Comparison of ENCODE assay signal across 2 cellular contexts in the genomic region with DNA sequence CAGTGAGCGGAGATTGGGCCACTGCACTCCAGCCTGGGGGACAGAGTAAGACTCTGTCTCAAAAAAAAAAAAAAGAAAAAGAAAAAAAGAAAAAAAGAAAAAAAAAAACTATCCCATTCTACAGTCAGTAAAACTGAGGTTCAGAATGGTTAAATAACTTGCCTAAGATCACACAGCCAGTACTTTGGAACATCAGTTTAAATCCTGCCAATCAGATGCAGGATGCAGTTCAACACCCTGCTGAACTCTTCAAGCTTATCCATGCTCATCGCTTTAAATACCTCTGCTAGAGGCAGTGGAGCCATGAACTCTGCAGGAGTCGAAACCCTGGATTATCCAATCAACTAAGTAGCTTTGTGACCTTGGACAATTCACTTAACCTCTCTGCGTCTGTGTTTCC.
TF ChIP-seq lines count a peak whose summit lies in the region.

No MANE protein-coding gene starts in this region.

TF ChIP-seq in HepG2, 621 proteins besides CTCF, POLR2A, EP300 and RAD21:
- TF ChIP-seq ZNF629 (CRISPR knock-in tag; conservative IDR thresholded peaks at IDR 0.05) = 0 out of 2 replicates have a peak, but pooled peaks have one; percentile 19
- TF ChIP-seq, protein P1, sequence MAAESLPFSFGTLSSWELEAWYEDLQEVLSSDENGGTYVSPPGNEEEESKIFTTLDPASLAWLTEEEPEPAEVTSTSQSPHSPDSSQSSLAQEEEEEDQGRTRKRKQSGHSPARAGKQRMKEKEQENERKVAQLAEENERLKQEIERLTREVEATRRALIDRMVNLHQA (CRISPR knock-in tag; IDR thresholded peaks at IDR 0.05) = no peak
- no peak for TF ChIP-seq DNMT1 (CRISPR knock-in tag; IDR thresholded peaks at IDR 0.05)

TF ChIP-seq in IMR-90, 13 proteins besides CTCF, POLR2A, EP300 and RAD21:
- TF ChIP-seq MAZ (IDR thresholded peaks at IDR 0.05; ENCODE audit: borderline replicate concordance, low read depth, low read length) (no peak), NFE2L2 (IDR thresholded peaks at IDR 0.05; ENCODE audit: low read depth, low read length) (no peak), SMC3 (IDR thresholded peaks at IDR 0.05; ENCODE audit: low read depth, low read length) (no peak), RFX5 (IDR thresholded peaks at IDR 0.05; ENCODE audit: low read depth, low read length) (no peak)
- TF ChIP-seq, protein P2, sequence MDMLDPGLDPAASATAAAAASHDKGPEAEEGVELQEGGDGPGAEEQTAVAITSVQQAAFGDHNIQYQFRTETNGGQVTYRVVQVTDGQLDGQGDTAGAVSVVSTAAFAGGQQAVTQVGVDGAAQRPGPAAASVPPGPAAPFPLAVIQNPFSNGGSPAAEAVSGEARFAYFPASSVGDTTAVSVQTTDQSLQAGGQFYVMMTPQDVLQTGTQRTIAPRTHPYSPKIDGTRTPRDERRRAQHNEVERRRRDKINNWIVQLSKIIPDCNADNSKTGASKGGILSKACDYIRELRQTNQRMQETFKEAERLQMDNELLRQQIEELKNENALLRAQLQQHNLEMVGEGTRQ (IDR thresholded peaks at IDR 0.05; ENCODE audit: low read depth, low read length) = no peak
- TF ChIP-seq, protein P3, sequence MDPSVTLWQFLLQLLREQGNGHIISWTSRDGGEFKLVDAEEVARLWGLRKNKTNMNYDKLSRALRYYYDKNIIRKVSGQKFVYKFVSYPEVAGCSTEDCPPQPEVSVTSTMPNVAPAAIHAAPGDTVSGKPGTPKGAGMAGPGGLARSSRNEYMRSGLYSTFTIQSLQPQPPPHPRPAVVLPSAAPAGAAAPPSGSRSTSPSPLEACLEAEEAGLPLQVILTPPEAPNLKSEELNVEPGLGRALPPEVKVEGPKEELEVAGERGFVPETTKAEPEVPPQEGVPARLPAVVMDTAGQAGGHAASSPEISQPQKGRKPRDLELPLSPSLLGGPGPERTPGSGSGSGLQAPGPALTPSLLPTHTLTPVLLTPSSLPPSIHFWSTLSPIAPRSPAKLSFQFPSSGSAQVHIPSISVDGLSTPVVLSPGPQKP (IDR thresholded peaks at IDR 0.05; ENCODE audit: borderline replicate concordance, low read depth, low read length) = no peak
